In the genomic region with DNA sequence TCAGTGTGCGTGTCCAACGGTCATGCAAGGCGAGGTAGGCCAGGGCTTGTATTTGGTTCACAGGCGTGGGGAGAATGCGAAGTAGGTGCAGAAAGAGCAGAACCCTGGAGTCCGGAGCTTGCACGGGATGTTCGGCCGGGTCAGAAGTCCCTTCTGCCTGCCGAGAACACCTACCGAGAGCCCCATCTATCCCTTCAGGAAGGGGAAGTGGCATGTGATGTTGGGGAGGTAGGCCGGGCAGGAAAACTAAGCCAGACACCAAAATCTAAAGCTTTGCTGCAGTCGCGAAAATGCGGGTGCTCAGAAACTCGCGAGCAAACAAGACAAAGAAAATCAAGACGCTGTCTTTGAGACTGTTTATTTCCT, we compare ENCODE assay signal across 1 cellular context.
A peak's percentile ranks its signal among the peaks of the same experiment; 100 is the strongest.
TF ChIP-seq lines count a peak whose summit lies in the region.

No MANE protein-coding gene starts in this region.

TF ChIP-seq in HepG2, 621 proteins besides CTCF, POLR2A, EP300 and RAD21 (continued from another document and continues in another):
- TF ChIP-seq CC2D1A (CRISPR knock-in tag; IDR thresholded peaks at IDR 0.05) (no peak), ELF3 (CRISPR knock-in tag; IDR thresholded peaks at IDR 0.05) (no peak), ATF7 (IDR thresholded peaks at IDR 0.05) (no peak), ATF7 (CRISPR knock-in tag; IDR thresholded peaks at IDR 0.05) (no peak), IKZF1 (IDR thresholded peaks at IDR 0.05) (no peak), FOXK1 (CRISPR knock-in tag; IDR thresholded peaks at IDR 0.05; ENCODE audit: borderline replicate concordance, low read depth) (no peak), SRF (IDR thresholded peaks at IDR 0.05; ENCODE audit: low read depth, low read length) (no peak), ZNF781 (CRISPR knock-in tag; IDR thresholded peaks at IDR 0.05; ENCODE audit: borderline replicate concordance, not compliant biosample characterization) (peak; percentile 34), ZFP37 (CRISPR knock-in tag; IDR thresholded peaks at IDR 0.05; ENCODE audit: borderline replicate concordance) (no peak), ZNF225 (CRISPR knock-in tag; IDR thresholded peaks at IDR 0.05) (no peak), JDP2 (CRISPR knock-in tag; IDR thresholded peaks at IDR 0.05; ENCODE audit: borderline replicate concordance) (no peak), ZNF772 (CRISPR knock-in tag; IDR thresholded peaks at IDR 0.05) (no peak), HDAC6 (IDR thresholded peaks at IDR 0.05; ENCODE audit: low read depth, low read length) (no peak), ZNF136 (CRISPR knock-in tag; IDR thresholded peaks at IDR 0.05; ENCODE audit: low read depth) (no peak), ZFP36L1 (CRISPR knock-in tag; IDR thresholded peaks at IDR 0.05) (no peak), CCDC6 (CRISPR knock-in tag; IDR thresholded peaks at IDR 0.05) (no peak), ARNTL (CRISPR knock-in tag; IDR thresholded peaks at IDR 0.05) (no peak), RXRA (CRISPR knock-in tag; IDR thresholded peaks at IDR 0.05) (no peak), MAFG (CRISPR knock-in tag; IDR thresholded peaks at IDR 0.05) (no peak), NFYB (CRISPR knock-in tag; IDR thresholded peaks at IDR 0.05) (no peak), XRCC5 (optimal IDR thresholded peaks at IDR 0.05; ENCODE audit: low read length) (no peak), ZNF615 (CRISPR knock-in tag; IDR thresholded peaks at IDR 0.05; ENCODE audit: borderline replicate concordance) (no peak), U2AF2 (IDR thresholded peaks at IDR 0.05; ENCODE audit: low read depth, low read length) (no peak), IKZF4 (CRISPR knock-in tag; IDR thresholded peaks at IDR 0.05; ENCODE audit: borderline replicate concordance, low read depth, not compliant biosample characterization) (no peak), ETV6 (CRISPR knock-in tag; conservative IDR thresholded peaks at IDR 0.05) (no peak), KLF16 (CRISPR knock-in tag; IDR thresholded peaks at IDR 0.05) (0 out of 4 replicates have a peak, but pooled peaks of 1 of the 2 experiments have one; percentile 2), TBX3 (IDR thresholded peaks at IDR 0.05; ENCODE audit: borderline replicate concordance) (no peak), ZNF572 (CRISPR knock-in tag; IDR thresholded peaks at IDR 0.05) (peak; percentile 71; the same call in 1 of the 2 replicates), ZNF589 (CRISPR knock-in tag; conservative IDR thresholded peaks at IDR 0.05) (no peak), NFIC (IDR thresholded peaks at IDR 0.05; ENCODE audit: low read length) (no peak), HNF4A (CRISPR knock-in tag; IDR thresholded peaks at IDR 0.05) (peak; percentile 17; the same call in 1 of the 2 replicates), SP5 (CRISPR knock-in tag; IDR thresholded peaks at IDR 0.05; ENCODE audit: borderline replicate concordance, low read depth) (no peak), ZNF282 (IDR thresholded peaks at IDR 0.05; ENCODE audit: partially characterized antibody) (no peak), KDM6A (CRISPR knock-in tag; IDR thresholded peaks at IDR 0.05; ENCODE audit: low read depth) (no peak), ZNF432 (CRISPR knock-in tag; IDR thresholded peaks at IDR 0.05; ENCODE audit: borderline replicate concordance) (no peak), ZNF446 (CRISPR knock-in tag; IDR thresholded peaks at IDR 0.05) (peak; percentile 28; the same call in 1 of the 2 replicates), ZNF777 (CRISPR knock-in tag; IDR thresholded peaks at IDR 0.05) (peak; percentile 43; the same call in 1 of the 2 replicates), PITX1 (CRISPR knock-in tag; IDR thresholded peaks at IDR 0.05) (no peak), ZFX (CRISPR knock-in tag; IDR thresholded peaks at IDR 0.05; ENCODE audit: low read depth) (no peak; the same call in 1 of the 2 replicates), ZNF709 (CRISPR knock-in tag; IDR thresholded peaks at IDR 0.05) (0 out of 2 replicates have a peak, but pooled peaks have one; percentile 30), AGO1 (IDR thresholded peaks at IDR 0.05; ENCODE audit: low read depth, low read length, poor library complexity, severe bottlenecking) (no peak), NFRKB (IDR thresholded peaks at IDR 0.05) (no peak), ZFP90 (CRISPR knock-in tag; IDR thresholded peaks at IDR 0.05; ENCODE audit: borderline replicate concordance) (no peak), POLR2G (IDR thresholded peaks at IDR 0.05; ENCODE audit: low read depth, low read length) (no peak), ZC3H13 (CRISPR knock-in tag; IDR thresholded peaks at IDR 0.05) (no peak), ZNF605 (CRISPR knock-in tag; IDR thresholded peaks at IDR 0.05) (peak; percentile 10; the same call in 1 of the 2 replicates), MEIS1 (CRISPR knock-in tag; IDR thresholded peaks at IDR 0.05; ENCODE audit: borderline replicate concordance) (no peak)
- TF ChIP-seq, protein P1, sequence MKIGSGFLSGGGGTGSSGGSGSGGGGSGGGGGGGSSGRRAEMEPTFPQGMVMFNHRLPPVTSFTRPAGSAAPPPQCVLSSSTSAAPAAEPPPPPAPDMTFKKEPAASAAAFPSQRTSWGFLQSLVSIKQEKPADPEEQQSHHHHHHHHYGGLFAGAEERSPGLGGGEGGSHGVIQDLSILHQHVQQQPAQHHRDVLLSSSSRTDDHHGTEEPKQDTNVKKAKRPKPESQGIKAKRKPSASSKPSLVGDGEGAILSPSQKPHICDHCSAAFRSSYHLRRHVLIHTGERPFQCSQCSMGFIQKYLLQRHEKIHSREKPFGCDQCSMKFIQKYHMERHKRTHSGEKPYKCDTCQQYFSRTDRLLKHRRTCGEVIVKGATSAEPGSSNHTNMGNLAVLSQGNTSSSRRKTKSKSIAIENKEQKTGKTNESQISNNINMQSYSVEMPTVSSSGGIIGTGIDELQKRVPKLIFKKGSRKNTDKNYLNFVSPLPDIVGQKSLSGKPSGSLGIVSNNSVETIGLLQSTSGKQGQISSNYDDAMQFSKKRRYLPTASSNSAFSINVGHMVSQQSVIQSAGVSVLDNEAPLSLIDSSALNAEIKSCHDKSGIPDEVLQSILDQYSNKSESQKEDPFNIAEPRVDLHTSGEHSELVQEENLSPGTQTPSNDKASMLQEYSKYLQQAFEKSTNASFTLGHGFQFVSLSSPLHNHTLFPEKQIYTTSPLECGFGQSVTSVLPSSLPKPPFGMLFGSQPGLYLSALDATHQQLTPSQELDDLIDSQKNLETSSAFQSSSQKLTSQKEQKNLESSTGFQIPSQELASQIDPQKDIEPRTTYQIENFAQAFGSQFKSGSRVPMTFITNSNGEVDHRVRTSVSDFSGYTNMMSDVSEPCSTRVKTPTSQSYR (CRISPR knock-in tag; IDR thresholded peaks at IDR 0.05; ENCODE audit: borderline replicate concordance): no peak
- TF ChIP-seq, protein P2, sequence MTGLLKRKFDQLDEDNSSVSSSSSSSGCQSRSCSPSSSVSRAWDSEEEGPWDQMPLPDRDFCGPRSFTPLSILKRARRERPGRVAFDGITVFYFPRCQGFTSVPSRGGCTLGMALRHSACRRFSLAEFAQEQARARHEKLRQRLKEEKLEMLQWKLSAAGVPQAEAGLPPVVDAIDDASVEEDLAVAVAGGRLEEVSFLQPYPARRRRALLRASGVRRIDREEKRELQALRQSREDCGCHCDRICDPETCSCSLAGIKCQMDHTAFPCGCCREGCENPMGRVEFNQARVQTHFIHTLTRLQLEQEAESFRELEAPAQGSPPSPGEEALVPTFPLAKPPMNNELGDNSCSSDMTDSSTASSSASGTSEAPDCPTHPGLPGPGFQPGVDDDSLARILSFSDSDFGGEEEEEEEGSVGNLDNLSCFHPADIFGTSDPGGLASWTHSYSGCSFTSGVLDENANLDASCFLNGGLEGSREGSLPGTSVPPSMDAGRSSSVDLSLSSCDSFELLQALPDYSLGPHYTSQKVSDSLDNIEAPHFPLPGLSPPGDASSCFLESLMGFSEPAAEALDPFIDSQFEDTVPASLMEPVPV (CRISPR knock-in tag; IDR thresholded peaks at IDR 0.05): no peak
- TF ChIP-seq, protein P3, sequence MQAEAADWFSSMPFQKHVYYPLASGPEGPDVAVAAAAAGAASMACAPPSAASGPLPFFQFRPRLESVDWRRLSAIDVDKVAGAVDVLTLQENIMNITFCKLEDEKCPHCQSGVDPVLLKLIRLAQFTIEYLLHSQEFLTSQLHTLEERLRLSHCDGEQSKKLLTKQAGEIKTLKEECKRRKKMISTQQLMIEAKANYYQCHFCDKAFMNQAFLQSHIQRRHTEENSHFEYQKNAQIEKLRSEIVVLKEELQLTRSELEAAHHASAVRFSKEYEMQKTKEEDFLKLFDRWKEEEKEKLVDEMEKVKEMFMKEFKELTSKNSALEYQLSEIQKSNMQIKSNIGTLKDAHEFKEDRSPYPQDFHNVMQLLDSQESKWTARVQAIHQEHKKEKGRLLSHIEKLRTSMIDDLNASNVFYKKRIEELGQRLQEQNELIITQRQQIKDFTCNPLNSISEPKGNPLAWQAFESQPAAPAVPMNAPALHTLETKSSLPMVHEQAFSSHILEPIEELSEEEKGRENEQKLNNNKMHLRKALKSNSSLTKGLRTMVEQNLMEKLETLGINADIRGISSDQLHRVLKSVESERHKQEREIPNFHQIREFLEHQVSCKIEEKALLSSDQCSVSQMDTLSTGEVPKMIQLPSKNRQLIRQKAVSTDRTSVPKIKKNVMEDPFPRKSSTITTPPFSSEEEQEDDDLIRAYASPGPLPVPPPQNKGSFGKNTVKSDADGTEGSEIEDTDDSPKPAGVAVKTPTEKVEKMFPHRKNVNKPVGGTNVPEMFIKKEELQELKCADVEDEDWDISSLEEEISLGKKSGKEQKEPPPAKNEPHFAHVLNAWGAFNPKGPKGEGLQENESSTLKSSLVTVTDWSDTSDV (CRISPR knock-in tag; IDR thresholded peaks at IDR 0.05): no peak
- TF ChIP-seq, protein P4, sequence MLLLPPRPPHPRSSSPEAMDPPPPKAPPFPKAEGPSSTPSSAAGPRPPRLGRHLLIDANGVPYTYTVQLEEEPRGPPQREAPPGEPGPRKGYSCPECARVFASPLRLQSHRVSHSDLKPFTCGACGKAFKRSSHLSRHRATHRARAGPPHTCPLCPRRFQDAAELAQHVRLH (CRISPR knock-in tag; IDR thresholded peaks at IDR 0.05; ENCODE audit: borderline replicate concordance, low read depth): no peak
- TF ChIP-seq, protein P5, sequence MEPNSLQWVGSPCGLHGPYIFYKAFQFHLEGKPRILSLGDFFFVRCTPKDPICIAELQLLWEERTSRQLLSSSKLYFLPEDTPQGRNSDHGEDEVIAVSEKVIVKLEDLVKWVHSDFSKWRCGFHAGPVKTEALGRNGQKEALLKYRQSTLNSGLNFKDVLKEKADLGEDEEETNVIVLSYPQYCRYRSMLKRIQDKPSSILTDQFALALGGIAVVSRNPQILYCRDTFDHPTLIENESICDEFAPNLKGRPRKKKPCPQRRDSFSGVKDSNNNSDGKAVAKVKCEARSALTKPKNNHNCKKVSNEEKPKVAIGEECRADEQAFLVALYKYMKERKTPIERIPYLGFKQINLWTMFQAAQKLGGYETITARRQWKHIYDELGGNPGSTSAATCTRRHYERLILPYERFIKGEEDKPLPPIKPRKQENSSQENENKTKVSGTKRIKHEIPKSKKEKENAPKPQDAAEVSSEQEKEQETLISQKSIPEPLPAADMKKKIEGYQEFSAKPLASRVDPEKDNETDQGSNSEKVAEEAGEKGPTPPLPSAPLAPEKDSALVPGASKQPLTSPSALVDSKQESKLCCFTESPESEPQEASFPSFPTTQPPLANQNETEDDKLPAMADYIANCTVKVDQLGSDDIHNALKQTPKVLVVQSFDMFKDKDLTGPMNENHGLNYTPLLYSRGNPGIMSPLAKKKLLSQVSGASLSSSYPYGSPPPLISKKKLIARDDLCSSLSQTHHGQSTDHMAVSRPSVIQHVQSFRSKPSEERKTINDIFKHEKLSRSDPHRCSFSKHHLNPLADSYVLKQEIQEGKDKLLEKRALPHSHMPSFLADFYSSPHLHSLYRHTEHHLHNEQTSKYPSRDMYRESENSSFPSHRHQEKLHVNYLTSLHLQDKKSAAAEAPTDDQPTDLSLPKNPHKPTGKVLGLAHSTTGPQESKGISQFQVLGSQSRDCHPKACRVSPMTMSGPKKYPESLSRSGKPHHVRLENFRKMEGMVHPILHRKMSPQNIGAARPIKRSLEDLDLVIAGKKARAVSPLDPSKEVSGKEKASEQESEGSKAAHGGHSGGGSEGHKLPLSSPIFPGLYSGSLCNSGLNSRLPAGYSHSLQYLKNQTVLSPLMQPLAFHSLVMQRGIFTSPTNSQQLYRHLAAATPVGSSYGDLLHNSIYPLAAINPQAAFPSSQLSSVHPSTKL (CRISPR knock-in tag; IDR thresholded peaks at IDR 0.05): no peak
- TF ChIP-seq, protein P6, sequence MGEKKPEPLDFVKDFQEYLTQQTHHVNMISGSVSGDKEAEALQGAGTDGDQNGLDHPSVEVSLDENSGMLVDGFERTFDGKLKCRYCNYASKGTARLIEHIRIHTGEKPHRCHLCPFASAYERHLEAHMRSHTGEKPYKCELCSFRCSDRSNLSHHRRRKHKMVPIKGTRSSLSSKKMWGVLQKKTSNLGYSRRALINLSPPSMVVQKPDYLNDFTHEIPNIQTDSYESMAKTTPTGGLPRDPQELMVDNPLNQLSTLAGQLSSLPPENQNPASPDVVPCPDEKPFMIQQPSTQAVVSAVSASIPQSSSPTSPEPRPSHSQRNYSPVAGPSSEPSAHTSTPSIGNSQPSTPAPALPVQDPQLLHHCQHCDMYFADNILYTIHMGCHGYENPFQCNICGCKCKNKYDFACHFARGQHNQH (CRISPR knock-in tag; IDR thresholded peaks at IDR 0.05): no peak
- TF ChIP-seq, protein P7, sequence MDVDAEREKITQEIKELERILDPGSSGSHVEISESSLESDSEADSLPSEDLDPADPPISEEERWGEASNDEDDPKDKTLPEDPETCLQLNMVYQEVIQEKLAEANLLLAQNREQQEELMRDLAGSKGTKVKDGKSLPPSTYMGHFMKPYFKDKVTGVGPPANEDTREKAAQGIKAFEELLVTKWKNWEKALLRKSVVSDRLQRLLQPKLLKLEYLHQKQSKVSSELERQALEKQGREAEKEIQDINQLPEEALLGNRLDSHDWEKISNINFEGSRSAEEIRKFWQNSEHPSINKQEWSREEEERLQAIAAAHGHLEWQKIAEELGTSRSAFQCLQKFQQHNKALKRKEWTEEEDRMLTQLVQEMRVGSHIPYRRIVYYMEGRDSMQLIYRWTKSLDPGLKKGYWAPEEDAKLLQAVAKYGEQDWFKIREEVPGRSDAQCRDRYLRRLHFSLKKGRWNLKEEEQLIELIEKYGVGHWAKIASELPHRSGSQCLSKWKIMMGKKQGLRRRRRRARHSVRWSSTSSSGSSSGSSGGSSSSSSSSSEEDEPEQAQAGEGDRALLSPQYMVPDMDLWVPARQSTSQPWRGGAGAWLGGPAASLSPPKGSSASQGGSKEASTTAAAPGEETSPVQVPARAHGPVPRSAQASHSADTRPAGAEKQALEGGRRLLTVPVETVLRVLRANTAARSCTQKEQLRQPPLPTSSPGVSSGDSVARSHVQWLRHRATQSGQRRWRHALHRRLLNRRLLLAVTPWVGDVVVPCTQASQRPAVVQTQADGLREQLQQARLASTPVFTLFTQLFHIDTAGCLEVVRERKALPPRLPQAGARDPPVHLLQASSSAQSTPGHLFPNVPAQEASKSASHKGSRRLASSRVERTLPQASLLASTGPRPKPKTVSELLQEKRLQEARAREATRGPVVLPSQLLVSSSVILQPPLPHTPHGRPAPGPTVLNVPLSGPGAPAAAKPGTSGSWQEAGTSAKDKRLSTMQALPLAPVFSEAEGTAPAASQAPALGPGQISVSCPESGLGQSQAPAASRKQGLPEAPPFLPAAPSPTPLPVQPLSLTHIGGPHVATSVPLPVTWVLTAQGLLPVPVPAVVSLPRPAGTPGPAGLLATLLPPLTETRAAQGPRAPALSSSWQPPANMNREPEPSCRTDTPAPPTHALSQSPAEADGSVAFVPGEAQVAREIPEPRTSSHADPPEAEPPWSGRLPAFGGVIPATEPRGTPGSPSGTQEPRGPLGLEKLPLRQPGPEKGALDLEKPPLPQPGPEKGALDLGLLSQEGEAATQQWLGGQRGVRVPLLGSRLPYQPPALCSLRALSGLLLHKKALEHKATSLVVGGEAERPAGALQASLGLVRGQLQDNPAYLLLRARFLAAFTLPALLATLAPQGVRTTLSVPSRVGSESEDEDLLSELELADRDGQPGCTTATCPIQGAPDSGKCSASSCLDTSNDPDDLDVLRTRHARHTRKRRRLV (CRISPR knock-in tag; IDR thresholded peaks at IDR 0.05): no peak
